ENCODE assay signal across 15 cellular contexts in genomic region chr6:169965657-169966311, GRCh38.
DNase-seq lines count a peak whose midpoint lies in the region; ATAC-seq and TF ChIP-seq lines count a peak whose summit lies in the region.
"Had no signal": no experiment of that assay in that cellular context is flagged by ENCODE, and none has a peak within 500 bp of the region (broad histone marks: within the 10 kb centered on the region; RNA-seq: fewer than 3 reads in every experiment).

No MANE protein-coding gene starts in this region.

- no peak for TF ChIP-seq CTCF in neural crest cell (conservative IDR thresholded peaks at IDR 0.05)

- H3K36me3 Mint-ChIP-seq in activated CD4-positive, alpha-beta memory T cell treated with anti-CD3 and anti-CD28 coated beads, Interleukin-2, amount 10 ng/mL, durations not matched to agents 7 days and 5 days (ENCODE audit: low read depth) = no peaks in the 10 kb centered on the region
- H3K36me3 Mint-ChIP-seq in activated CD4-positive, alpha-beta memory T cell treated with anti-CD3 and anti-CD28 coated beads for 36 hours = no peaks in the 10 kb centered on the region
- no peaks in the 10 kb centered on the region for H3K36me3 Mint-ChIP-seq in activated CD8-positive, alpha-beta memory T cell treated with anti-CD3 and anti-CD28 coated beads, Interleukin-2, amount 10 ng/mL, durations not matched to agents 7 days and 5 days
- H3K36me3 Mint-ChIP-seq in neural crest cell (ENCODE audit: low read depth) = no peaks in the 10 kb centered on the region
- H3K36me3 Mint-ChIP-seq in stimulated activated memory B cell treated with anti-CD40 and anti-IgM and Interleukin-4, amounts not matched to agents 10 μg/mL and 1 μg/mL and 100 μg/mL, for 72 hours = no peaks in the 10 kb centered on the region
- H3K36me3 Mint-ChIP-seq: CD4-positive, CD25-positive, alpha-beta regulatory T cell had no signal

- H3K4me3 Mint-ChIP-seq in activated CD4-positive, alpha-beta memory T cell treated with anti-CD3 and anti-CD28 coated beads, Interleukin-2, amount 10 ng/mL, durations not matched to agents 7 days and 5 days = no peak overlapping the region
- no peak overlapping the region for H3K4me3 Mint-ChIP-seq in activated CD4-positive, alpha-beta memory T cell treated with anti-CD3 and anti-CD28 coated beads for 36 hours
- no peak overlapping the region for H3K4me3 Mint-ChIP-seq in activated CD8-positive, alpha-beta memory T cell treated with anti-CD3 and anti-CD28 coated beads, Interleukin-2, amount 10 ng/mL, durations not matched to agents 7 days and 5 days
- H3K4me3 Mint-ChIP-seq in neural crest cell = no peak overlapping the region
- H3K4me3 Mint-ChIP-seq in stimulated activated memory B cell treated with anti-CD40 and anti-IgM and Interleukin-4, amounts not matched to agents 10 μg/mL and 1 μg/mL and 100 μg/mL, for 72 hours = no peak overlapping the region
- H3K4me3 Mint-ChIP-seq: CD4-positive, CD25-positive, alpha-beta regulatory T cell had no signal

- POLR2A ChIA-PET in activated CD4-positive, alpha-beta memory T cell treated with anti-CD3 and anti-CD28 coated beads, Interleukin-2, amount 10 ng/mL, durations not matched to agents 7 days and 5 days (lab: Charles Lee) = no interaction called here
- POLR2A ChIA-PET in activated CD4-positive, alpha-beta memory T cell treated with anti-CD3 and anti-CD28 coated beads for 36 hours (lab: Charles Lee) = no interaction called here

- no peak overlapping the region for H3K27ac Mint-ChIP-seq in activated CD4-positive, alpha-beta memory T cell treated with anti-CD3 and anti-CD28 coated beads, Interleukin-2, amount 10 ng/mL, durations not matched to agents 7 days and 5 days
- H3K27ac Mint-ChIP-seq in activated CD4-positive, alpha-beta memory T cell treated with anti-CD3 and anti-CD28 coated beads for 36 hours = no peak overlapping the region
- no peak overlapping the region for H3K27ac Mint-ChIP-seq in activated CD8-positive, alpha-beta memory T cell treated with anti-CD3 and anti-CD28 coated beads, Interleukin-2, amount 10 ng/mL, durations not matched to agents 7 days and 5 days
- peak overlapping the region; percentile 50 for H3K27ac Mint-ChIP-seq in neural crest cell (ENCODE audit: unreplicated experiment)
- H3K27ac Mint-ChIP-seq in stimulated activated memory B cell treated with anti-CD40 and anti-IgM and Interleukin-4, amounts not matched to agents 10 μg/mL and 1 μg/mL and 100 μg/mL, for 72 hours = no peak overlapping the region
- H3K27ac Mint-ChIP-seq: CD4-positive, CD25-positive, alpha-beta regulatory T cell had no signal

- CTCF ChIA-PET in activated CD4-positive, alpha-beta memory T cell treated with anti-CD3 and anti-CD28 coated beads, Interleukin-2, amount 10 ng/mL, durations not matched to agents 7 days and 5 days (lab: Charles Lee) = no interaction called here
- CTCF ChIA-PET in activated CD4-positive, alpha-beta memory T cell treated with anti-CD3 and anti-CD28 coated beads for 36 hours (lab: Charles Lee) = no interaction called here
- CTCF ChIA-PET in activated CD8-positive, alpha-beta memory T cell treated with anti-CD3 and anti-CD28 coated beads, Interleukin-2, amount 10 ng/mL, durations not matched to agents 7 days and 5 days (lab: Charles Lee) = interaction anchor here (1.1 kb wide), 1 partner anchor 24 kb away, joined by 3 read pairs; no protein-coding TSS in a partner anchor

- intact Hi-C loops in activated CD4-positive, alpha-beta memory T cell treated with anti-CD3 and anti-CD28 coated beads for 36 hours (cut with micrococcal nuclease) = no loop called here

- peak; percentile 8 for DNase-seq in activated CD4-positive, alpha-beta memory T cell treated with anti-CD3 and anti-CD28 coated beads, Interleukin-2, amount 10 ng/mL, durations not matched to agents 7 days and 5 days
- no peak for DNase-seq in activated CD4-positive, alpha-beta memory T cell treated with anti-CD3 and anti-CD28 coated beads for 36 hours
- DNase-seq in activated CD8-positive, alpha-beta memory T cell treated with anti-CD3 and anti-CD28 coated beads, Interleukin-2, amount 10 ng/mL, durations not matched to agents 7 days and 5 days = peak; percentile 33
- no peak for DNase-seq in neural crest cell (ENCODE audit: low read depth, low spot score)
- DNase-seq in EL = no peak
- DNase-seq in stimulated activated CD4-positive, alpha-beta T cell treated with anti-CD3 and anti-CD28 coated beads, Interleukin-1b, Interleukin-23, amount 100 ng/mL, for 48 hours = no peak
- DNase-seq: CD4-positive, CD25-positive, alpha-beta regulatory T cell; NCI-H1436; NCI-H2029 treated with DMSO at 0.1 percent for 48 hours; NCI-H524 treated with DMSO at 0.1 percent for 48 hours; RPMI8226 had no signal

- no peak for ATAC-seq in activated CD8-positive, alpha-beta memory T cell treated with anti-CD3 and anti-CD28 coated beads, Interleukin-2, amount 10 ng/mL, durations not matched to agents 7 days and 5 days
- ATAC-seq in stimulated activated memory B cell treated with anti-CD40 and anti-IgM and Interleukin-4, amounts not matched to agents 10 μg/mL and 1 μg/mL and 100 μg/mL, for 72 hours = peak; percentile 13
- ATAC-seq in HG02642 (IDR thresholded peaks at IDR 0.05; ENCODE audit: poor library complexity, unreplicated experiment) = no peak
- ATAC-seq: GM12878, HCT116 had no signal

- H3K4me1 Mint-ChIP-seq in activated CD4-positive, alpha-beta memory T cell treated with anti-CD3 and anti-CD28 coated beads, Interleukin-2, amount 10 ng/mL, durations not matched to agents 7 days and 5 days = no peaks in the 10 kb centered on the region
- H3K4me1 Mint-ChIP-seq in activated CD4-positive, alpha-beta memory T cell treated with anti-CD3 and anti-CD28 coated beads for 36 hours (ENCODE audit: low read depth) = peaks cover 3% of the 10 kb centered on the region
- H3K4me1 Mint-ChIP-seq in activated CD8-positive, alpha-beta memory T cell treated with anti-CD3 and anti-CD28 coated beads, Interleukin-2, amount 10 ng/mL, durations not matched to agents 7 days and 5 days = peaks cover 3% of the 10 kb centered on the region
- no peaks in the 10 kb centered on the region for H3K4me1 Mint-ChIP-seq in neural crest cell
- peaks cover 8% of the 10 kb centered on the region for H3K4me1 Mint-ChIP-seq in stimulated activated memory B cell treated with anti-CD40 and anti-IgM and Interleukin-4, amounts not matched to agents 10 μg/mL and 1 μg/mL and 100 μg/mL, for 72 hours

- no peaks in the 10 kb centered on the region for H3K9me3 Mint-ChIP-seq in activated CD4-positive, alpha-beta memory T cell treated with anti-CD3 and anti-CD28 coated beads, Interleukin-2, amount 10 ng/mL, durations not matched to agents 7 days and 5 days
- H3K9me3 Mint-ChIP-seq in activated CD4-positive, alpha-beta memory T cell treated with anti-CD3 and anti-CD28 coated beads for 36 hours = no peaks in the 10 kb centered on the region
- H3K9me3 Mint-ChIP-seq in activated CD8-positive, alpha-beta memory T cell treated with anti-CD3 and anti-CD28 coated beads, Interleukin-2, amount 10 ng/mL, durations not matched to agents 7 days and 5 days (ENCODE audit: low read depth) = no peaks in the 10 kb centered on the region
- no peaks in the 10 kb centered on the region for H3K9me3 Mint-ChIP-seq in neural crest cell
- no peaks in the 10 kb centered on the region for H3K9me3 Mint-ChIP-seq in stimulated activated memory B cell treated with anti-CD40 and anti-IgM and Interleukin-4, amounts not matched to agents 10 μg/mL and 1 μg/mL and 100 μg/mL, for 72 hours
- H3K9me3 Mint-ChIP-seq: CD4-positive, CD25-positive, alpha-beta regulatory T cell had no signal

- peaks cover 13% of the 10 kb centered on the region for H3K27me3 Mint-ChIP-seq in activated CD4-positive, alpha-beta memory T cell treated with anti-CD3 and anti-CD28 coated beads, Interleukin-2, amount 10 ng/mL, durations not matched to agents 7 days and 5 days
- peaks cover 13% of the 10 kb centered on the region for H3K27me3 Mint-ChIP-seq in activated CD4-positive, alpha-beta memory T cell treated with anti-CD3 and anti-CD28 coated beads for 36 hours
- peaks cover 23% of the 10 kb centered on the region for H3K27me3 Mint-ChIP-seq in activated CD8-positive, alpha-beta memory T cell treated with anti-CD3 and anti-CD28 coated beads, Interleukin-2, amount 10 ng/mL, durations not matched to agents 7 days and 5 days
- peaks cover 21% of the 10 kb centered on the region for H3K27me3 Mint-ChIP-seq in neural crest cell (ENCODE audit: low read depth)
- H3K27me3 Mint-ChIP-seq in stimulated activated memory B cell treated with anti-CD40 and anti-IgM and Interleukin-4, amounts not matched to agents 10 μg/mL and 1 μg/mL and 100 μg/mL, for 72 hours = peaks cover 37% of the 10 kb centered on the region
- H3K27me3 Mint-ChIP-seq: CD4-positive, CD25-positive, alpha-beta regulatory T cell had no signal

Comparison
In these comparisons a context has a peak if more than half of its experiments do, and no peak if none do; other contexts are left out.
1. DNase-seq: peak in activated CD4-positive, alpha-beta memory T cell treated with anti-CD3 and anti-CD28 coated beads, Interleukin-2, amount 10 ng/mL, durations not matched to agents 7 days and 5 days (single experiment) and activated CD8-positive, alpha-beta memory T cell treated with anti-CD3 and anti-CD28 coated beads, Interleukin-2, amount 10 ng/mL, durations not matched to agents 7 days and 5 days (single experiment); none in activated CD4-positive, alpha-beta memory T cell treated with anti-CD3 and anti-CD28 coated beads for 36 hours (single experiment), neural crest cell (single experiment), EL (single experiment) and stimulated activated CD4-positive, alpha-beta T cell treated with anti-CD3 and anti-CD28 coated beads, Interleukin-1b, Interleukin-23, amount 100 ng/mL, for 48 hours (single experiment).